Comparison of ENCODE assay signal across 13 cellular contexts in the genomic region with DNA sequence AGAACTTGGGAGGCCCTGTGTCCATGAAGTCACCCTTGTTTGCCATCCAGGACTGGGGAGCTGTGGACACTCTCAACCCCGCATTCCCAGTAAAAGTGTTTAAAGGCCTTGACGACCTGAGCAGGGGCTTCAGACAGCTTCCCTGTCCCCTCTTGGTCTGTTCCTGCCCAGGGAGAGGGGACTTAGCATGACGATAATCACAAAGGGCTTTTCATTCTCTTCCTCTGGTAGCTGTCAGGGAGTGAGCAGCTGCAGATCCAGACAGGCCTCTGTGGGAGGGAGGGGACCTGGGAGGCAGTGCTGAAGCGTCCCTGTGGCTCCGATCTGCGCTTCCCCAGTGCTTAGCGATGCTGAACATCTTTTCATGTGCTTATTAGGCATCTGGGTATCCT.
DNase-seq lines count a peak whose midpoint lies in the region; ATAC-seq and TF ChIP-seq lines count a peak whose summit lies in the region.
"Had no signal": no experiment of that assay in that cellular context is flagged by ENCODE, and none has a peak within 500 bp of the region (broad histone marks: within the 10 kb centered on the region; RNA-seq: fewer than 3 reads in every experiment).

No MANE protein-coding gene starts in this region.

- H3K27me3 ChIP-seq in right cardiac atrium (ENCODE audit: control insufficient read depth, insufficient read depth) (no peaks in the 10 kb centered on the region), mammary epithelial cell (ENCODE audit: insufficient read depth, low read length) (no peaks in the 10 kb centered on the region)

- no peak for TF ChIP-seq CTCF in mammary epithelial cell (conservative IDR thresholded peaks at IDR 0.05 in 1 of 2, IDR thresholded peaks at IDR 0.05 in 1 of 2; ENCODE audit: extremely low read depth in 1 of 2, insufficient read depth in 1 of 2, low read depth in 1 of 2, low read length in 2 of 2)

- H3K4me3 ChIP-seq in right cardiac atrium (ENCODE audit: low read length) (no peak overlapping the region), mammary epithelial cell (replicated peaks in 1 of 3; ENCODE audit: insufficient read depth in 1 of 3, low read depth in 2 of 3, low read length in 3 of 3) (no peak overlapping the region)
- H3K4me3 ChIP-seq: psoas muscle had no signal

- no peak overlapping the region for H3K4me3 Mint-ChIP-seq in activated T-cell treated with anti-CD3 and anti-CD28 coated beads, Interleukin-2, amount 50 U/mL, for 4 hours
- H3K4me3 Mint-ChIP-seq: activated CD4-positive, alpha-beta memory T cell treated with anti-CD3 and anti-CD28 coated beads for 36 hours; activated naive CD8-positive, alpha-beta T cell treated with anti-CD3 and anti-CD28 coated beads, Interleukin-2, amount 10 ng/mL, durations not matched to agents 7 days and 5 days had no signal

- H3K79me2 ChIP-seq in mammary epithelial cell (ENCODE audit: insufficient read depth, low read length): no peaks in the 10 kb centered on the region

- CTCF ChIA-PET in mammary epithelial cell (lab: Charles Lee; ENCODE audit: low non-redundant PET): no interaction called here

- in situ Hi-C loops in mammary epithelial cell (cut with MboI; ENCODE audit: low sequenced_read_pairs in 2 of 2): no loop called here

- no peaks in the 10 kb centered on the region for H3K4me1 Mint-ChIP-seq in activated T-cell treated with anti-CD3 and anti-CD28 coated beads, Interleukin-2, amount 50 U/mL, for 4 hours (ENCODE audit: low read depth)

- no peaks in the 10 kb centered on the region for H4K20me1 ChIP-seq in mammary epithelial cell (ENCODE audit: insufficient read depth, low read length)

- H3K36me3 Mint-ChIP-seq in activated T-cell treated with anti-CD3 and anti-CD28 coated beads, Interleukin-2, amount 50 U/mL, for 4 hours (ENCODE audit: insufficient read depth): no peaks in the 10 kb centered on the region
- H3K36me3 Mint-ChIP-seq: activated CD4-positive, alpha-beta memory T cell treated with anti-CD3 and anti-CD28 coated beads for 36 hours; activated naive CD8-positive, alpha-beta T cell treated with anti-CD3 and anti-CD28 coated beads, Interleukin-2, amount 10 ng/mL, durations not matched to agents 7 days and 5 days had no signal

- dilution Hi-C loops in mammary epithelial cell (cut with HindIII; ENCODE audit: low sequenced_read_pairs): no loop called here

- peak overlapping the region; percentile 5 for H3K9ac ChIP-seq in mammary epithelial cell (ENCODE audit: insufficient read depth, low read length)

- H3K9me3 ChIP-seq in right cardiac atrium (ENCODE audit: control insufficient read depth, low read length) (no peaks in the 10 kb centered on the region), mammary epithelial cell (replicated peaks; ENCODE audit: insufficient read depth, low read length) (no peaks in the 10 kb centered on the region)
- H3K9me3 ChIP-seq: psoas muscle had no signal

- H3K27ac ChIP-seq in right cardiac atrium (ENCODE audit: low read length): no peak overlapping the region
- no peak overlapping the region for H3K27ac ChIP-seq in mammary epithelial cell (ENCODE audit: insufficient read depth, low read depth, low read length)
- H3K27ac ChIP-seq: psoas muscle had no signal

- no TSS peak for BruUV-seq in mammary epithelial cell (replicated peaks; lab: Mats Ljungman, UMichigan)

- DNase-seq in cardiac septum (ENCODE audit: low spot score) (peak; percentile 66), right cardiac atrium (no peak), mammary epithelial cell (peak; percentile 32), left kidney (ENCODE audit: low read depth, low spot score) (peak; percentile 80), amniotic stem cell (lab: John Stamatoyannopoulos, UW) (no peak), SW480 (ENCODE audit: low spot score) (no peak)
- DNase-seq in activated T-cell treated with anti-CD3 and anti-CD28 coated beads, Interleukin-2, amount 50 U/mL, for 4 hours: no peak
- DNase-seq: activated CD4-positive, alpha-beta memory T cell treated with anti-CD3 and anti-CD28 coated beads for 36 hours; activated naive CD8-positive, alpha-beta T cell treated with anti-CD3 and anti-CD28 coated beads, Interleukin-2, amount 10 ng/mL, durations not matched to agents 7 days and 5 days; erythroblast; NCI-H2081 treated with DMSO at 0.1 percent for 48 hours; psoas muscle had no signal

- peaks cover 9% of the 10 kb centered on the region for H3K27me3 Mint-ChIP-seq in activated T-cell treated with anti-CD3 and anti-CD28 coated beads, Interleukin-2, amount 50 U/mL, for 4 hours (ENCODE audit: low read depth)

- H3K4me2 ChIP-seq in mammary epithelial cell (ENCODE audit: insufficient read depth, low read depth, low read length): no peak overlapping the region

- no peaks in the 10 kb centered on the region for H3K36me3 ChIP-seq in mammary epithelial cell (ENCODE audit: insufficient read depth, low read length)

- WGBS in right cardiac atrium: 75% methylated on average over 7 of the region's 7 CpGs
- WGBS in mammary epithelial cell (ENCODE audit: low coverage, missing lambda C conversion rate): 32% methylated on average over 6 of the region's 7 CpGs

- peak overlapping the region; percentile 90 for H2AFZ ChIP-seq in mammary epithelial cell (ENCODE audit: low read depth, low read length)

- H3K9me3 Mint-ChIP-seq in activated T-cell treated with anti-CD3 and anti-CD28 coated beads, Interleukin-2, amount 50 U/mL, for 4 hours: no peaks in the 10 kb centered on the region
- H3K9me3 Mint-ChIP-seq: activated CD4-positive, alpha-beta memory T cell treated with anti-CD3 and anti-CD28 coated beads for 36 hours had no signal

- ATAC-seq in right cardiac atrium (no peak), HG03045 (IDR thresholded peaks at IDR 0.05; ENCODE audit: unreplicated experiment) (no peak)
- no peak for ATAC-seq in activated T-cell treated with anti-CD3 and anti-CD28 coated beads, Interleukin-2, amount 50 U/mL, for 4 hours
- ATAC-seq: psoas muscle had no signal

- H3K4me1 ChIP-seq in right cardiac atrium (ENCODE audit: control insufficient read depth, insufficient read depth, low read length) (no peaks in the 10 kb centered on the region), mammary epithelial cell (ENCODE audit: insufficient read depth, low read length) (peaks cover 4% of the 10 kb centered on the region)
- H3K4me1 ChIP-seq: psoas muscle had no signal

- intact Hi-C loops in cardiac septum (cut with DNase I) (no loop called here), right cardiac atrium (cut with DNase I) (no loop called here), mammary epithelial cell (cut with micrococcal nuclease) (no loop called here)

Comparison
In these comparisons a context has a peak if more than half of its experiments do, and no peak if none do; other contexts are left out.
1. DNase-seq: peak in cardiac septum (single experiment), mammary epithelial cell (single experiment) and left kidney (single experiment); none in right cardiac atrium (0 of 3), activated T-cell treated with anti-CD3 and anti-CD28 coated beads, Interleukin-2, amount 50 U/mL, for 4 hours (single experiment), amniotic stem cell (single experiment) and SW480 (single experiment).